In genomic region chr4:100738388-100739165, GRCh38 we compare ENCODE assay signal across 9 cellular contexts.
A peak's percentile ranks its signal among the peaks of the same experiment; 100 is the strongest.
DNase-seq lines count a peak whose midpoint lies in the region; ATAC-seq, FAIRE-seq and TF ChIP-seq lines count a peak whose summit lies in the region.
"Had no signal": no experiment of that assay in that cellular context is flagged by ENCODE, and none has a peak within 500 bp of the region (broad histone marks: within the 10 kb centered on the region; RNA-seq: fewer than 3 reads in every experiment).

No MANE protein-coding gene starts in this region.

- in situ Hi-C loops in Panc1 (cut with HindIII; ENCODE audit: low pct_unique_long_range_greater_than_20kb, low sequenced_read_pairs), result no loop called here

- CTCF ChIA-PET in Panc1 (lab: Charles Lee), result no interaction called here

- H3K27me3 ChIP-seq in Panc1 (ENCODE audit: control insufficient read depth, insufficient read depth, low read length), result no peaks in the 10 kb centered on the region

- no peaks in the 10 kb centered on the region for H3K4me1 ChIP-seq in Panc1 (ENCODE audit: control insufficient read depth, insufficient read depth, low read length)

- DNase-seq in Panc1 (ENCODE audit: low read depth, low spot score) (peak; percentile 8), fibroblast of the conjunctiva (ENCODE audit: low read depth) (peak; percentile 94), smooth muscle cell of the brain vasculature (ENCODE audit: low read depth, low spot score) (peak; percentile 20), GM19239 (ENCODE audit: insufficient read length, low spot score) (no peak), D341Med (ENCODE audit: low spot score) (no peak), HuH-7 (ENCODE audit: low spot score) (no peak), NAMALWA (ENCODE audit: low spot score) (no peak)
- DNase-seq: stimulated activated CD4-positive, alpha-beta T cell treated with anti-CD3 and anti-CD28 coated beads, Interleukin-2, amount 100 ng/mL, for 24 hours had no signal

- H3K4me3 ChIP-seq in Panc1 (ENCODE audit: low read depth in 2 of 2, low read length in 2 of 2), result no peak overlapping the region

- no peak for TF ChIP-seq CTCF in Panc1 (IDR thresholded peaks at IDR 0.05)

- intact Hi-C loops in Panc1 (cut with micrococcal nuclease; ENCODE audit: unreplicated experiment), result no loop called here

- FAIRE-seq in GM19239 (lab: Jason Lieb, UNC), result no peak

- POLR2A ChIA-PET in Panc1 (lab: Charles Lee), result no interaction called here

- no peak overlapping the region for H3K27ac ChIP-seq in Panc1 (ENCODE audit: low read length)

- no peaks in the 10 kb centered on the region for H3K9me3 ChIP-seq in Panc1 (ENCODE audit: control insufficient read depth, insufficient read depth, low read depth, low read length)

- H3K36me3 ChIP-seq in Panc1 (ENCODE audit: control insufficient read depth, insufficient read depth, low read length), result no peaks in the 10 kb centered on the region

- peak; percentile 48 for ATAC-seq in GM18873 (IDR thresholded peaks at IDR 0.05; ENCODE audit: low FRiP score, unreplicated experiment)
- ATAC-seq in Panc1, result no peak

- no TSS peak for BruUV-seq in Panc1 (replicated peaks; lab: Mats Ljungman, UMichigan)

Comparison
In these comparisons a context has a peak if more than half of its experiments do, and no peak if none do; other contexts are left out.
1. DNase-seq: peak in Panc1 (single experiment), fibroblast of the conjunctiva (single experiment) and smooth muscle cell of the brain vasculature (single experiment); none in GM19239 (single experiment), D341Med (single experiment), HuH-7 (single experiment) and NAMALWA (single experiment).